ENCODE assay signal across 6 cellular contexts in genomic region chrX:48910926-48911406, GRCh38. TPM values are rescaled to one million over a fixed set of nuclear protein-coding genes. Genes with fewer than 3 reads are reported as not detected.
DNase-seq lines count a peak whose midpoint lies in the region; ATAC-seq, FAIRE-seq and TF ChIP-seq lines count a peak whose summit lies in the region.

No MANE protein-coding gene starts in this region.

- TF ChIP-seq POLR2A in gastroesophageal sphincter (IDR thresholded peaks at IDR 0.05) (no peak), tibial nerve (IDR thresholded peaks at IDR 0.05) (no peak)

- peak overlapping the region; percentile 76 for H3K4me3 ChIP-seq in CD4-positive, CD25-positive, alpha-beta regulatory T cell (ENCODE audit: low read depth, low read length)
- H3K4me3 ChIP-seq in OCI-LY1 (ENCODE audit: low read depth, low read length, poor library complexity, severe bottlenecking) (peak overlapping the region; percentile 99), gastroesophageal sphincter (peak overlapping the region; percentile 64 to 67), tibial nerve (peak overlapping the region; percentile 43 to 77 (median 56))

- no peaks in the 10 kb centered on the region for H3K9me3 ChIP-seq in CD4-positive, CD25-positive, alpha-beta regulatory T cell (ENCODE audit: control insufficient read depth in 2 of 2, low read length in 2 of 2)
- no peaks in the 10 kb centered on the region for H3K9me3 ChIP-seq in OCI-LY1 (ENCODE audit: low read length)
- no peaks in the 10 kb centered on the region for H3K9me3 ChIP-seq in gastroesophageal sphincter
- H3K9me3 ChIP-seq in tibial nerve = no peaks in the 10 kb centered on the region

- H3F3A ChIP-seq in OCI-LY1 (ENCODE audit: insufficient read depth, low read length) = 0 out of 2 replicates have a peak, but pooled peaks cover 3% of the 10 kb centered on the region

- peak overlapping the region; percentile 89 for H3K27ac ChIP-seq in CD4-positive, CD25-positive, alpha-beta regulatory T cell (ENCODE audit: insufficient read depth, low read length, poor library complexity, severe bottlenecking)
- H3K27ac ChIP-seq in OCI-LY1 (ENCODE audit: low read depth, low read length, poor library complexity, severe bottlenecking) (peak overlapping the region; percentile 17), gastroesophageal sphincter (peak overlapping the region; percentile 74 to 84 (median 82)), tibial nerve (peak overlapping the region in 3 of 4 donors; percentile 19 to 89 (median 78))

- H3K27me3 Mint-ChIP-seq in CD4-positive, CD25-positive, alpha-beta regulatory T cell = peaks cover 11% of the 10 kb centered on the region

- WGBS in gastroesophageal sphincter (ENCODE audit: low coverage in 1 of 2), 2 donors = 0 to 10% methylated on average over 3 to 7 of the region's 12 CpGs
- WGBS in tibial nerve, 2 donors = 0 to 36% methylated on average over 8 to 12 of the region's 12 CpGs

- peak overlapping the region; percentile 83 for H3K9ac ChIP-seq in OCI-LY1 (ENCODE audit: low read length)

- H3K4me1 Mint-ChIP-seq in CD4-positive, CD25-positive, alpha-beta regulatory T cell = peaks cover 0 to 54% (median 17%) of the 10 kb centered on the region in 4 donors

- no peaks in the 10 kb centered on the region for H4K20me1 ChIP-seq in OCI-LY1 (ENCODE audit: insufficient read depth, low read length)

- H3K27me3 ChIP-seq in CD4-positive, CD25-positive, alpha-beta regulatory T cell (ENCODE audit: control insufficient read depth, insufficient read depth, low read length) = no peaks in the 10 kb centered on the region
- H3K27me3 ChIP-seq in OCI-LY1 (ENCODE audit: insufficient read depth, low read length) (no peaks in the 10 kb centered on the region), gastroesophageal sphincter (no peaks in the 10 kb centered on the region), tibial nerve (no peaks in the 10 kb centered on the region)

- peak; percentile 4 to 9 for ATAC-seq in CD4-positive, CD25-positive, alpha-beta regulatory T cell (ENCODE audit: low read depth in 2 of 2)
- ATAC-seq in gastroesophageal sphincter (no peak), HG02678 (IDR thresholded peaks at IDR 0.05; ENCODE audit: unreplicated experiment) (no peak)

- H3K9me3 Mint-ChIP-seq in CD4-positive, CD25-positive, alpha-beta regulatory T cell = peaks cover 0 to 2% (median 0%) of the 10 kb centered on the region in 7 donors

- TF ChIP-seq CTCF in OCI-LY1 (IDR thresholded peaks at IDR 0.05; ENCODE audit: low read length) (no peak), gastroesophageal sphincter (IDR thresholded peaks at IDR 0.05) (no peak), tibial nerve (IDR thresholded peaks at IDR 0.05) (no peak), D721Med (IDR thresholded peaks at IDR 0.05; ENCODE audit: insufficient read depth, missing control alignments) (no peak)

- no peaks in the 10 kb centered on the region for H3K9me2 ChIP-seq in OCI-LY1 (ENCODE audit: low read depth, low read length)

- no peak overlapping the region for H2AFZ ChIP-seq in OCI-LY1 (ENCODE audit: low read length)

- H3K4me3 Mint-ChIP-seq in CD4-positive, CD25-positive, alpha-beta regulatory T cell = peak overlapping the region; percentile 88 to 97 (median 94)

- no peak for TF ChIP-seq EP300 in gastroesophageal sphincter (IDR thresholded peaks at IDR 0.05)
- TF ChIP-seq EP300 in tibial nerve (IDR thresholded peaks at IDR 0.05) = no peak

- H3K79me2 ChIP-seq in OCI-LY1 (ENCODE audit: insufficient read depth, low read length) = peaks cover 10% of the 10 kb centered on the region; the same call in 1 of the 2 replicates

- peaks cover 34% of the 10 kb centered on the region for H3K36me3 ChIP-seq in CD4-positive, CD25-positive, alpha-beta regulatory T cell (ENCODE audit: control insufficient read depth, insufficient read depth, low read length)
- H3K36me3 ChIP-seq in OCI-LY1 (ENCODE audit: insufficient read depth, low read length) (peaks cover 36% of the 10 kb centered on the region), gastroesophageal sphincter (peaks cover 0 to 34% of the 10 kb centered on the region in 2 donors), tibial nerve (peaks cover 0 to 23% (median 0%) of the 10 kb centered on the region in 3 donors)

- peaks cover 34% of the 10 kb centered on the region for H3K36me3 Mint-ChIP-seq in CD4-positive, CD25-positive, alpha-beta regulatory T cell

- no peak for DNase-seq in CD4-positive, CD25-positive, alpha-beta regulatory T cell
- DNase-seq in tibial nerve (ENCODE audit: low spot score in 2 of 2) (no peak), D721Med (ENCODE audit: insufficient read length, low spot score) (no peak)

- H3K4me1 ChIP-seq in CD4-positive, CD25-positive, alpha-beta regulatory T cell (ENCODE audit: control insufficient read depth, insufficient read depth, low read length, poor library complexity, severe bottlenecking) = peaks cover 34% of the 10 kb centered on the region
- H3K4me1 ChIP-seq in OCI-LY1 (ENCODE audit: insufficient read depth, low read length, severe bottlenecking) (peaks cover 42% of the 10 kb centered on the region), gastroesophageal sphincter (peaks cover 0 to 21% (median 0%) of the 10 kb centered on the region in 3 donors), tibial nerve (peaks cover 0 to 16% (median 0%) of the 10 kb centered on the region in 4 donors)

- FAIRE-seq in D721Med (lab: Jason Lieb, UNC) = no peak

- peak overlapping the region; percentile 89 to 97 (median 92) for H3K27ac Mint-ChIP-seq in CD4-positive, CD25-positive, alpha-beta regulatory T cell

- peak overlapping the region; percentile 80 for H3K4me2 ChIP-seq in OCI-LY1 (ENCODE audit: low read length)

RNA-seq across cellular contexts. Expression of gene SLC35A2, which starts 0.5 kb away (rescaled TPM):
- total RNA-seq in CD4-positive, CD25-positive, alpha-beta regulatory T cell = 50.0 TPM
- 10 to 100 TPM in 2 of 4 donors, 1 to 10 TPM in 2; 7.4 to 13.8 (median 9.0) TPM for polyA plus RNA-seq in CD4-positive, CD25-positive, alpha-beta regulatory T cell
- total RNA-seq in gastroesophageal sphincter = 10 to 100 TPM in 3 of 4 donors, 1 to 10 TPM in 1; 8.1 to 12.8 (median 11.9) TPM
- 10 to 100 TPM; 17.0 to 35.5 (median 17.1) TPM for total RNA-seq in tibial nerve

RNA-seq across cellular contexts. Expression of gene PIM2, which starts 7.9 kb away (rescaled TPM):
- total RNA-seq in CD4-positive, CD25-positive, alpha-beta regulatory T cell = 391 TPM
- 100 to 1,000 TPM; 475 to 549 (median 501) TPM for polyA plus RNA-seq in CD4-positive, CD25-positive, alpha-beta regulatory T cell
- total RNA-seq in gastroesophageal sphincter (1 to 10 TPM; 4.7 to 7.4 (median 7.0) TPM), tibial nerve (1 to 10 TPM; 4.9 to 8.4 (median 6.8) TPM)

RNA-seq across cellular contexts. Expression of gene PQBP1, which starts 13.2 kb away (rescaled TPM):
- 70.0 TPM for total RNA-seq in CD4-positive, CD25-positive, alpha-beta regulatory T cell
- polyA plus RNA-seq in CD4-positive, CD25-positive, alpha-beta regulatory T cell = 10 to 100 TPM; 83.7 to 98.9 (median 95.8) TPM
- total RNA-seq in gastroesophageal sphincter = 10 to 100 TPM; 47.8 to 79.8 (median 69.4) TPM
- total RNA-seq in tibial nerve = 10 to 100 TPM; 40.4 to 60.3 (median 48.7) TPM

RNA-seq across cellular contexts. Expression of gene TIMM17B, which starts 13.4 kb away (rescaled TPM):
- total RNA-seq in CD4-positive, CD25-positive, alpha-beta regulatory T cell = 31.4 TPM
- polyA plus RNA-seq in CD4-positive, CD25-positive, alpha-beta regulatory T cell = 10 to 100 TPM; 47.6 to 65.1 (median 55.2) TPM
- 10 to 100 TPM; 38.0 to 57.7 (median 39.5) TPM for total RNA-seq in gastroesophageal sphincter
- total RNA-seq in tibial nerve = 10 to 100 TPM; 42.0 to 66.6 (median 47.1) TPM

RNA-seq across cellular contexts. Expression of gene OTUD5, which starts 46.4 kb away (rescaled TPM):
- total RNA-seq in CD4-positive, CD25-positive, alpha-beta regulatory T cell = 110 TPM
- polyA plus RNA-seq in CD4-positive, CD25-positive, alpha-beta regulatory T cell = 10 to 100 TPM; 20.2 to 38.2 (median 26.4) TPM
- total RNA-seq in gastroesophageal sphincter (10 to 100 TPM; 36.8 to 54.3 (median 47.7) TPM), tibial nerve (10 to 100 TPM; 39.8 to 79.2 (median 51.6) TPM)

Comparison
In these comparisons a context has a peak if more than half of its experiments do, and no peak if none do; other contexts are left out.
1. ATAC-seq: peak in CD4-positive, CD25-positive, alpha-beta regulatory T cell (2 of 2); none in gastroesophageal sphincter (single experiment) and HG02678 (single experiment).
2. H3K27ac ChIP-seq: peak in every context shown above with its lines; median percentile 89 in CD4-positive, CD25-positive, alpha-beta regulatory T cell; 82 in gastroesophageal sphincter; 78 in tibial nerve; 17 in OCI-LY1.
3. RNA of gene PIM2, which starts 7.9 kb away (total RNA-seq): 391 TPM in CD4-positive, CD25-positive, alpha-beta regulatory T cell (single experiment); 4.9 to 8.4 TPM in tibial nerve and 4.7 to 7.4 TPM in gastroesophageal sphincter; every median in the first group is over 10 times any median in the second.
4. Peak in every context shown above with its lines, with median percentiles within 50 percentile points of each other: H3K4me3 ChIP-seq.